Comparison of ENCODE assay signal across 31 cellular contexts in the genomic region with DNA sequence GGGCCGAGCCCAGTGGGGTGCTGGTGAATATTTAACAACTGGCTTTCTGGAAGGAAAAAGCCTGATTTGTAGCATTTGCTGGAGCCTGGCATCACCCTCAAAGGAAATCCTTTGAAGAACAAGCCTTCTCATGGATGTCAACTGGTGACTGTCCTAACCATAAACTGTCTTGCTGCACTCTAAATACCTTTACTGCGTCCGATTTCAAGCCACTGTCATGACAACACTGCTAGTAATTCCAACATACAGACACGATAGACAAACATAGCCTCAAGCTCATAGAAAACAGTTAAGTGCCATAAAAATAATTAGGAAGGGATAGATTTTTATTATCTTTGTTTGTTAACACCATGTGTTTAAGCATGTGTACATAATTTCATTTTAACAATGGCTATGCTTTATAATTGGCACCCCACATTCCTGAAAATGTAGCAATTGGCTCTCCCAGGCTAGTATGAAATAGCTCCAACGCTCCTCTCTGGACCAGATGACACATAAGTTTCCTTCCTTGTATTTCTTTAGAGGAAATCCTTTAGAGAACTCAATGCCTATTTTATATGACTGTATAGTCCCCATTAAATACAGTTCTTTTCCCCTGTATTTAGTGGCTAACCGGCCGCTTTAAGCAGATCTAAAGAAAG.
A peak's percentile ranks its signal among the peaks of the same experiment; 100 is the strongest.
DNase-seq lines count a peak whose midpoint lies in the region; ATAC-seq, FAIRE-seq and TF ChIP-seq lines count a peak whose summit lies in the region.
"Had no signal": no experiment of that assay in that cellular context is flagged by ENCODE, and none has a peak within 500 bp of the region (broad histone marks: within the 10 kb centered on the region; RNA-seq: fewer than 3 reads in every experiment).

No MANE protein-coding gene starts in this region.

- FAIRE-seq in bronchial epithelial cell (lab: Jason Lieb, UNC), result no peak
- FAIRE-seq: H54 had no signal

- WGBS in heart left ventricle, 4 donors, result 69 to 74% (median 72%) methylated on average over 7 of the region's 7 CpGs

- intact Hi-C loops in heart left ventricle (cut with DNase I) (no loop called here), Right ventricle myocardium superior (cut with DNase I) (no loop called here)

- H3K9ac ChIP-seq in skeletal muscle satellite cell (ENCODE audit: low read depth, low read length), result no peak overlapping the region
- H3K9ac ChIP-seq: SK-N-SH had no signal

- peak overlapping the region; percentile 40 for H3K4me2 ChIP-seq in skeletal muscle satellite cell (ENCODE audit: low read length)
- H3K4me2 ChIP-seq: hepatocyte, SK-N-SH had no signal

- no peaks in the 10 kb centered on the region for H3K36me3 Mint-ChIP-seq in stimulated activated naive B cell treated with anti-CD40 and anti-IgM and Interleukin-4, amounts not matched to agents 10 μg/mL and 1 μg/mL and 100 μg/mL, for 72 hours
- H3K36me3 Mint-ChIP-seq: CD8-positive, alpha-beta memory T cell; immature natural killer cell had no signal

- peak in 1 of 4 donors; percentile 45 for ATAC-seq in heart left ventricle
- ATAC-seq in Right ventricle myocardium superior (ENCODE audit: poor library complexity), result no peak
- no peak for ATAC-seq in stimulated activated naive B cell treated with anti-CD40 and anti-IgM and Interleukin-4, amounts not matched to agents 10 μg/mL and 1 μg/mL and 100 μg/mL, for 72 hours (replicated peaks)
- ATAC-seq: foreskin keratinocyte, left lung, sciatic nerve had no signal

- H3K4me3 Mint-ChIP-seq in stimulated activated naive B cell treated with anti-CD40 and anti-IgM and Interleukin-4, amounts not matched to agents 10 μg/mL and 1 μg/mL and 100 μg/mL, for 72 hours, result no peak overlapping the region
- H3K4me3 Mint-ChIP-seq: CD8-positive, alpha-beta memory T cell; dendritic cell treated with granulocyte-macrophage colony-stimulating factor and Interleukin-4, amounts not matched to agents 40 ng/mL and 50 ng/mL, for 4 days; immature natural killer cell; nephron; type B pancreatic cell had no signal

- H3K36me3 ChIP-seq in heart left ventricle (peaks cover 0 to 5% (median 0%) of the 10 kb centered on the region in 9 donors), bronchial epithelial cell (ENCODE audit: control insufficient read depth, insufficient read depth, low read length) (no peaks in the 10 kb centered on the region), skeletal muscle satellite cell (ENCODE audit: insufficient read depth, low read length) (no peaks in the 10 kb centered on the region)
- H3K36me3 ChIP-seq: breast epithelium, left lung, ovary, Peyer's patch, stomach had no signal

- no peaks in the 10 kb centered on the region for H3K27me3 ChIP-seq in heart left ventricle
- no peaks in the 10 kb centered on the region for H3K27me3 ChIP-seq in bronchial epithelial cell (ENCODE audit: control insufficient read depth, insufficient read depth, low read length)
- H3K27me3 ChIP-seq in skeletal muscle satellite cell (ENCODE audit: control insufficient read depth, insufficient read depth, low read length), result no peaks in the 10 kb centered on the region
- H3K27me3 ChIP-seq: breast epithelium, foreskin keratinocyte, hepatocyte, left lung, ovary, Peyer's patch, stomach had no signal

- TF ChIP-seq POLR2A in heart left ventricle (IDR thresholded peaks at IDR 0.05), result no peak

- H3K27ac ChIP-seq in heart left ventricle, result peak overlapping the region in 7 of 12 donors; percentile 4 to 42 (median 20)
- H3K27ac ChIP-seq: breast epithelium, foreskin keratinocyte, hepatocyte, left lung, ovary, Peyer's patch, stomach had no signal

- TF ChIP-seq CTCF in heart left ventricle (IDR thresholded peaks at IDR 0.05) (no peak), bronchial epithelial cell (IDR thresholded peaks at IDR 0.05; ENCODE audit: insufficient read depth, low read length, severe bottlenecking) (no peak), fibroblast of the aortic adventitia (IDR thresholded peaks at IDR 0.05; ENCODE audit: insufficient read depth, low read length) (no peak)

- H3K9me3 Mint-ChIP-seq in stimulated activated naive B cell treated with anti-CD40 and anti-IgM and Interleukin-4, amounts not matched to agents 10 μg/mL and 1 μg/mL and 100 μg/mL, for 72 hours, result no peaks in the 10 kb centered on the region
- H3K9me3 Mint-ChIP-seq: CD8-positive, alpha-beta memory T cell; dendritic cell treated with granulocyte-macrophage colony-stimulating factor and Interleukin-4, amounts not matched to agents 40 ng/mL and 50 ng/mL, for 4 days; immature natural killer cell; nephron; type B pancreatic cell had no signal

- peaks cover 13 to 50% of the 10 kb centered on the region in 2 donors for H3K27me3 Mint-ChIP-seq in stimulated activated naive B cell treated with anti-CD40 and anti-IgM and Interleukin-4, amounts not matched to agents 10 μg/mL and 1 μg/mL and 100 μg/mL, for 72 hours

- H3K4me3 ChIP-seq in heart left ventricle (no peak overlapping the region), bronchial epithelial cell (ENCODE audit: low read depth, low read length) (no peak overlapping the region), fibroblast of the aortic adventitia (ENCODE audit: low read depth, low read length) (no peak overlapping the region), skeletal muscle satellite cell (ENCODE audit: low read length) (no peak overlapping the region)
- H3K4me3 ChIP-seq: breast epithelium, hepatocyte, left lung, ovary, Peyer's patch, stomach had no signal

- DNase-seq in heart left ventricle, result no peak
- DNase-seq in Right ventricle myocardium superior, result no peak
- DNase-seq in bronchial epithelial cell (ENCODE audit: low read depth), result peak; percentile 27
- DNase-seq in fibroblast of the aortic adventitia (ENCODE audit: low read depth), result peak; percentile 58
- DNase-seq in stimulated activated naive B cell treated with anti-CD40 and anti-IgM and Interleukin-4, amounts not matched to agents 10 μg/mL and 1 μg/mL and 100 μg/mL, for 72 hours, result no peak
- no peak for DNase-seq in activated CD4-positive, CD25-positive, alpha-beta regulatory T cell treated with anti-CD3 and anti-CD28 coated beads, Interleukin-2, amount 50 U/mL, for 72 hours
- DNase-seq in NCI-H1694 treated with DMSO at 0.1 percent for 48 hours (lab: John Stamatoyannopoulos, UW), result no peak
- DNase-seq: 8988T; activated CD4-positive, alpha-beta T cell treated with anti-CD3 and anti-CD28 coated beads for 48 hours; activated naive CD4-positive, alpha-beta T cell; activated T-cell treated with anti-CD3 and anti-CD28 coated beads, Interleukin-2, amount 50 U/mL, for 48 hours; CD8-positive, alpha-beta memory T cell; DMS53; foreskin keratinocyte; immature natural killer cell; left lung; NCI-H1436 treated with DMSO at 0.1 percent for 48 hours; NCI-H526 treated with DMSO at 0.1 percent for 48 hours; ovary; Peyer's patch; SK-N-SH; stomach; T-helper 2 cell had no signal

- no peaks in the 10 kb centered on the region for H3K9me3 ChIP-seq in heart left ventricle
- no peaks in the 10 kb centered on the region for H3K9me3 ChIP-seq in skeletal muscle satellite cell (replicated peaks; ENCODE audit: low read length)
- H3K9me3 ChIP-seq: breast epithelium, left lung, ovary, Peyer's patch, SK-N-SH, stomach had no signal

- no peak overlapping the region for H3K27ac Mint-ChIP-seq in stimulated activated naive B cell treated with anti-CD40 and anti-IgM and Interleukin-4, amounts not matched to agents 10 μg/mL and 1 μg/mL and 100 μg/mL, for 72 hours
- H3K27ac Mint-ChIP-seq: CD8-positive, alpha-beta memory T cell; dendritic cell treated with granulocyte-macrophage colony-stimulating factor and Interleukin-4, amounts not matched to agents 40 ng/mL and 50 ng/mL, for 4 days; immature natural killer cell; type B pancreatic cell had no signal

- peaks cover 0 to 4% of the 10 kb centered on the region in 2 donors for H3K4me1 Mint-ChIP-seq in stimulated activated naive B cell treated with anti-CD40 and anti-IgM and Interleukin-4, amounts not matched to agents 10 μg/mL and 1 μg/mL and 100 μg/mL, for 72 hours
- H3K4me1 Mint-ChIP-seq: immature natural killer cell had no signal

- H3K4me1 ChIP-seq in heart left ventricle (peaks cover 0 to 34% (median 11%) of the 10 kb centered on the region in 12 donors), skeletal muscle satellite cell (ENCODE audit: control insufficient read depth, insufficient read depth, low read length) (peaks cover 19% of the 10 kb centered on the region)
- H3K4me1 ChIP-seq: breast epithelium, left lung, Peyer's patch had no signal

Comparison
In these comparisons a context has a peak if more than half of its experiments do, and no peak if none do; other contexts are left out.
1. DNase-seq: peak in bronchial epithelial cell (single experiment) and fibroblast of the aortic adventitia (single experiment); none in heart left ventricle (0 of 5), Right ventricle myocardium superior (single experiment), stimulated activated naive B cell treated with anti-CD40 and anti-IgM and Interleukin-4, amounts not matched to agents 10 μg/mL and 1 μg/mL and 100 μg/mL, for 72 hours (single experiment), activated CD4-positive, CD25-positive, alpha-beta regulatory T cell treated with anti-CD3 and anti-CD28 coated beads, Interleukin-2, amount 50 U/mL, for 72 hours (single experiment) and NCI-H1694 treated with DMSO at 0.1 percent for 48 hours (single experiment).